Comparison of ENCODE assay signal across 9 cellular contexts in genomic region chr1:226444901-226445300, GRCh38. TPM values are rescaled to one million over a fixed set of nuclear protein-coding genes. Genes with fewer than 3 reads are reported as not detected.
DNase-seq lines count a peak whose midpoint lies in the region; ATAC-seq and TF ChIP-seq lines count a peak whose summit lies in the region.
"Had no signal": no experiment of that assay in that cellular context is flagged by ENCODE, and none has a peak within 500 bp of the region (broad histone marks: within the 10 kb centered on the region; RNA-seq: fewer than 3 reads in every experiment).

No MANE protein-coding gene starts in this region.

- no peaks in the 10 kb centered on the region for H3K9me3 ChIP-seq in BLaER1

- H3K9ac ChIP-seq in BLaER1: no peak overlapping the region

- peak; percentile 100 for ATAC-seq in GM19455 (IDR thresholded peaks at IDR 0.05; ENCODE audit: unreplicated experiment)
- peak; percentile 99 for ATAC-seq in HG03442 (IDR thresholded peaks at IDR 0.05; ENCODE audit: unreplicated experiment)
- peak; percentile 55 to 96 (median 81) for ATAC-seq in natural killer cell

- no peaks in the 10 kb centered on the region for H3K9me3 Mint-ChIP-seq in natural killer cell
- H3K9me3 Mint-ChIP-seq in mesothelial cell of epicardium: peaks cover 6% of the 10 kb centered on the region

- TF ChIP-seq CTCF in natural killer cell (IDR thresholded peaks at IDR 0.05) (no peak), brain microvascular endothelial cell (IDR thresholded peaks at IDR 0.05; ENCODE audit: low read depth, low read length, missing control alignments) (no peak), mesothelial cell of epicardium (IDR thresholded peaks at IDR 0.05; ENCODE audit: unreplicated experiment) (no peak)

- H3K27ac Mint-ChIP-seq in natural killer cell (peak overlapping the region in 1 of 2 donors; percentile 8), mesothelial cell of epicardium (no peak overlapping the region)

- H3K4me1 Mint-ChIP-seq in natural killer cell (peaks cover 16 to 23% of the 10 kb centered on the region in 2 donors), mesothelial cell of epicardium (no peaks in the 10 kb centered on the region)

- no peaks in the 10 kb centered on the region for H4K20me1 ChIP-seq in BLaER1

- peak; percentile 75 for DNase-seq in activated CD8-positive, alpha-beta memory T cell treated with anti-CD3 and anti-CD28 coated beads for 24 hours
- DNase-seq in natural killer cell (no peak), brain microvascular endothelial cell (no peak), cortex of kidney (lab: John Stamatoyannopoulos, UW) (no peak), mesothelial cell of epicardium (ENCODE audit: low spot score in 2 of 2, unreplicated experiment in 2 of 2) (no peak)

- H3K27me3 Mint-ChIP-seq in natural killer cell (ENCODE audit: low read depth in 2 of 2) (peaks cover 3 to 7% of the 10 kb centered on the region in 2 donors), mesothelial cell of epicardium (ENCODE audit: low read depth) (peaks cover 22% of the 10 kb centered on the region)

- intact Hi-C loops in natural killer cell (cut with micrococcal nuclease): no loop called here

- in situ Hi-C loops in brain microvascular endothelial cell (cut with HindIII; ENCODE audit: low pct_ligation_motif_present, low sequenced_read_pairs): no loop called here

- H3K27ac ChIP-seq in BLaER1 (no peak overlapping the region), brain microvascular endothelial cell (no peak overlapping the region)

- H3K36me3 Mint-ChIP-seq in natural killer cell (no peaks in the 10 kb centered on the region), mesothelial cell of epicardium (no peaks in the 10 kb centered on the region)

- peak overlapping the region; percentile 30 for H3K4me2 ChIP-seq in BLaER1

- H3K4me1 ChIP-seq in BLaER1: peaks cover 13% of the 10 kb centered on the region

- H3K27me3 ChIP-seq in BLaER1 (no peaks in the 10 kb centered on the region), brain microvascular endothelial cell (replicated peaks) (no peaks in the 10 kb centered on the region)

- no peak overlapping the region for H3K4me3 ChIP-seq in BLaER1
- no peak overlapping the region for H3K4me3 ChIP-seq in brain microvascular endothelial cell (ENCODE audit: low read depth, low read length)
- H3K4me3 ChIP-seq: lung had no signal

- H3K36me3 ChIP-seq in BLaER1 (no peaks in the 10 kb centered on the region), brain microvascular endothelial cell (replicated peaks) (no peaks in the 10 kb centered on the region)

- H3K4me3 Mint-ChIP-seq in natural killer cell: peak overlapping the region; percentile 7
- H3K4me3 Mint-ChIP-seq in mesothelial cell of epicardium: no peak overlapping the region

RNA-seq across cellular contexts. Expression of gene PARP1, which starts 37.0 kb away (rescaled TPM):
- 10 to 100 TPM; 62.0 to 81.5 (median 77.0) TPM for total RNA-seq in natural killer cell
- 94.7 to 101 TPM (median 95.3 TPM) in 3 replicates for total RNA-seq in mesothelial cell of epicardium
